ENCODE assay signal across 12 cellular contexts in the genomic region with DNA sequence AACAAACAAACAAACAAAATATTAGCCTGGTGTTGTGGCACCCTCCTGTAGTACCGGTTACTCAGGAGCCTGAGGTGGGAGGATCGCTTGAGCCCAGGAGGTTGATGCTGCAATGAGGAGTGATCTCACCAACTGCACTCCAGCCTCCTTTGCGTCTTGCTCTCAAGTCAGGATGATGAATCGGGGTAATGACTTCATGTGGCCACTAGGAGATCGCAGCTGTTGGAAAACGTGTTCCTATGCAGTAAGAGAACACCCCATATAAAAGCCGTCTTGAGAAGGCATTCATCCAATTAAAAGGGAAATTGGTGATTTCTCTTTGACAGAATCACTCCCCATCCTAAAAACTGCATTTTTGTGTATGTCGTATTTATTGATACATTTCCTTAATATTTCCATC. TPM values are rescaled to one million over a fixed set of nuclear protein-coding genes. Genes with fewer than 3 reads are reported as not detected.
DNase-seq lines count a peak whose midpoint lies in the region; TF ChIP-seq lines count a peak whose summit lies in the region.
"Had no signal": no experiment of that assay in that cellular context is flagged by ENCODE, and none has a peak within 500 bp of the region (broad histone marks: within the 10 kb centered on the region; RNA-seq: fewer than 3 reads in every experiment).

No MANE protein-coding gene starts in this region.

- peak; percentile 31 for DNase-seq in NOMO-1 treated with DMSO at 0.1 percent for 48 hours (lab: John Stamatoyannopoulos, UW; ENCODE audit: unreplicated experiment)
- no peak for DNase-seq in NOMO-1 treated with dmso at 0.1 percent for 144 hours (lab: John Stamatoyannopoulos, UW; ENCODE audit: unreplicated experiment)
- DNase-seq in M059J (ENCODE audit: low read depth) = peak; percentile 12
- DNase-seq in cardiac fibroblast (ENCODE audit: low read depth in 2 of 2) = peak; percentile 8 to 50
- no peak for DNase-seq in retinal pigment epithelial cell (ENCODE audit: low read depth)
- DNase-seq in activated T-helper 2 cell treated with anti-CD3 and anti-CD28 coated beads, Interferon-gamma antibody, Interleukin-2, Interleukin-4, amounts not matched to agents 10 μg/mL and 5 μg/mL and 100 μg/mL, durations not matched to agents 14 hours and 24 hours and 36 hours (ENCODE audit: low spot score) = no peak
- DNase-seq in SHP77 (lab: John Stamatoyannopoulos, UW) = no peak
- no peak for DNase-seq in immature natural killer cell
- DNase-seq: activated B cell treated with CpG ODN at 0.5 μM for 24 hours; CD8-positive, alpha-beta T cell; substantia nigra had no signal

- H3K27me3 Mint-ChIP-seq in activated T-helper 2 cell treated with anti-CD3 and anti-CD28 coated beads, Interferon-gamma antibody, Interleukin-2, Interleukin-4, amounts not matched to agents 10 μg/mL and 5 μg/mL and 100 μg/mL, durations not matched to agents 14 hours and 24 hours and 36 hours (ENCODE audit: low read depth) = no peaks in the 10 kb centered on the region
- peaks cover 0 to 6% (median 0%) of the 10 kb centered on the region in 3 donors for H3K27me3 Mint-ChIP-seq in immature natural killer cell (ENCODE audit: low read depth in 3 of 3)
- H3K27me3 Mint-ChIP-seq: activated B cell treated with CpG ODN at 0.5 μM for 24 hours had no signal

- no peak overlapping the region for H3K4me3 Mint-ChIP-seq in activated T-helper 2 cell treated with anti-CD3 and anti-CD28 coated beads, Interferon-gamma antibody, Interleukin-2, Interleukin-4, amounts not matched to agents 10 μg/mL and 5 μg/mL and 100 μg/mL, durations not matched to agents 14 hours and 24 hours and 36 hours (ENCODE audit: low read depth)
- no peak overlapping the region for H3K4me3 Mint-ChIP-seq in immature natural killer cell
- H3K4me3 Mint-ChIP-seq: activated B cell treated with CpG ODN at 0.5 μM for 24 hours; CD8-positive, alpha-beta T cell had no signal

- peaks cover 4% of the 10 kb centered on the region for H3K4me1 Mint-ChIP-seq in activated T-helper 2 cell treated with anti-CD3 and anti-CD28 coated beads, Interferon-gamma antibody, Interleukin-2, Interleukin-4, amounts not matched to agents 10 μg/mL and 5 μg/mL and 100 μg/mL, durations not matched to agents 14 hours and 24 hours and 36 hours (ENCODE audit: low read depth)
- no peaks in the 10 kb centered on the region for H3K4me1 Mint-ChIP-seq in immature natural killer cell
- H3K4me1 Mint-ChIP-seq: activated B cell treated with CpG ODN at 0.5 μM for 24 hours had no signal

- no peaks in the 10 kb centered on the region for H3K9me3 Mint-ChIP-seq in activated T-helper 2 cell treated with anti-CD3 and anti-CD28 coated beads, Interferon-gamma antibody, Interleukin-2, Interleukin-4, amounts not matched to agents 10 μg/mL and 5 μg/mL and 100 μg/mL, durations not matched to agents 14 hours and 24 hours and 36 hours
- no peaks in the 10 kb centered on the region for H3K9me3 Mint-ChIP-seq in immature natural killer cell
- H3K9me3 Mint-ChIP-seq: activated B cell treated with CpG ODN at 0.5 μM for 24 hours; CD8-positive, alpha-beta T cell had no signal

- H3K4me3 ChIP-seq in cardiac fibroblast (replicated peaks in 1 of 2; ENCODE audit: low read depth in 2 of 2, low read length in 2 of 2) (no peak overlapping the region), retinal pigment epithelial cell (ENCODE audit: low read length) (no peak overlapping the region)

- H3K27ac Mint-ChIP-seq in activated T-helper 2 cell treated with anti-CD3 and anti-CD28 coated beads, Interferon-gamma antibody, Interleukin-2, Interleukin-4, amounts not matched to agents 10 μg/mL and 5 μg/mL and 100 μg/mL, durations not matched to agents 14 hours and 24 hours and 36 hours = no peak overlapping the region
- H3K27ac Mint-ChIP-seq in immature natural killer cell = no peak overlapping the region
- H3K27ac Mint-ChIP-seq: activated B cell treated with CpG ODN at 0.5 μM for 24 hours; CD8-positive, alpha-beta T cell had no signal

- peak; percentile 38 for TF ChIP-seq CTCF in cardiac fibroblast (IDR thresholded peaks at IDR 0.05; ENCODE audit: low read depth, low read length)
- TF ChIP-seq CTCF in retinal pigment epithelial cell (conservative IDR thresholded peaks at IDR 0.05; ENCODE audit: low read depth, low read length) = peak; percentile 37

- no peaks in the 10 kb centered on the region for H3K36me3 Mint-ChIP-seq in activated T-helper 2 cell treated with anti-CD3 and anti-CD28 coated beads, Interferon-gamma antibody, Interleukin-2, Interleukin-4, amounts not matched to agents 10 μg/mL and 5 μg/mL and 100 μg/mL, durations not matched to agents 14 hours and 24 hours and 36 hours (ENCODE audit: low read depth)
- no peaks in the 10 kb centered on the region for H3K36me3 Mint-ChIP-seq in immature natural killer cell
- H3K36me3 Mint-ChIP-seq: CD8-positive, alpha-beta T cell had no signal

- intact Hi-C loops in activated T-helper 2 cell treated with anti-CD3 and anti-CD28 coated beads, Interferon-gamma antibody, Interleukin-2, Interleukin-4, amounts not matched to agents 10 μg/mL and 5 μg/mL and 100 μg/mL, durations not matched to agents 14 hours and 24 hours and 36 hours (cut with micrococcal nuclease) = no loop called here

RNA-seq across cellular contexts. Expression of gene CCNB3, which starts 6.9 kb away (rescaled TPM):
- total RNA-seq in M059J (2014; rRNA removed; shearing (Covaris generic)) = not detected in 2 replicates
- total RNA-seq in activated T-helper 2 cell treated with anti-CD3 and anti-CD28 coated beads, Interferon-gamma antibody, Interleukin-2, Interleukin-4, amounts not matched to agents 10 μg/mL and 5 μg/mL and 100 μg/mL, durations not matched to agents 14 hours and 24 hours and 36 hours = 0.55 and 1.3 TPM in 2 replicates
- polyA plus RNA-seq in immature natural killer cell = under 1 TPM in 2 of 3 donors, not detected in 1; 0.38 to 0.46 TPM

RNA-seq across cellular contexts. Expression of gene AKAP4, which starts 10.7 kb away (rescaled TPM):
- total RNA-seq in M059J (2014; rRNA removed; shearing (Covaris generic)) = not detected in 2 replicates
- total RNA-seq in activated T-helper 2 cell treated with anti-CD3 and anti-CD28 coated beads, Interferon-gamma antibody, Interleukin-2, Interleukin-4, amounts not matched to agents 10 μg/mL and 5 μg/mL and 100 μg/mL, durations not matched to agents 14 hours and 24 hours and 36 hours = not detected in 2 replicates
- not detected for polyA plus RNA-seq in immature natural killer cell
- total RNA-seq: activated B cell treated with CpG ODN at 0.5 μM for 24 hours; astrocyte; CD8-positive, alpha-beta T cell had no signal

Comparison
In these comparisons a context has a peak if more than half of its experiments do, and no peak if none do; other contexts are left out.
1. DNase-seq: peak in NOMO-1 treated with DMSO at 0.1 percent for 48 hours (single experiment), M059J (single experiment) and cardiac fibroblast (2 of 2); none in NOMO-1 treated with dmso at 0.1 percent for 144 hours (single experiment), retinal pigment epithelial cell (single experiment), activated T-helper 2 cell treated with anti-CD3 and anti-CD28 coated beads, Interferon-gamma antibody, Interleukin-2, Interleukin-4, amounts not matched to agents 10 μg/mL and 5 μg/mL and 100 μg/mL, durations not matched to agents 14 hours and 24 hours and 36 hours (single experiment), SHP77 (0 of 2) and immature natural killer cell (0 of 3).